ENCODE assay signal across 8 cellular contexts in genomic region chr3:129688310-129688895, GRCh38.
DNase-seq lines count a peak whose midpoint lies in the region; ATAC-seq and TF ChIP-seq lines count a peak whose summit lies in the region.

No MANE protein-coding gene starts in this region.

- peak overlapping the region; percentile 62 for H3K4me3 ChIP-seq in psoas muscle

- no peaks in the 10 kb centered on the region for H3K9me3 Mint-ChIP-seq in H9
- no peaks in the 10 kb centered on the region for H3K9me3 Mint-ChIP-seq in activated T-cell treated with anti-CD3 and anti-CD28 coated beads, Interleukin-2, amount 50 U/mL, for 4 hours
- H3K9me3 Mint-ChIP-seq in activated naive CD4-positive, alpha-beta T cell treated with anti-CD3 and anti-CD28 coated beads for 36 hours, result no peaks in the 10 kb centered on the region

- H4K8ac ChIP-seq in H9 (replicated peaks; ENCODE audit: insufficient read length, low read depth, low read length), result no peak overlapping the region

- ATAC-seq in psoas muscle (peak; percentile 62 to 78 (median 66)), GM21360 (IDR thresholded peaks at IDR 0.05; ENCODE audit: unreplicated experiment) (no peak)
- no peak for ATAC-seq in activated T-cell treated with anti-CD3 and anti-CD28 coated beads, Interleukin-2, amount 50 U/mL, for 4 hours

- H3K4me2 ChIP-seq in H9 (ENCODE audit: insufficient read depth, insufficient read length, low read length), result peak overlapping the region; percentile 80

- no peaks in the 10 kb centered on the region for H3K23me2 ChIP-seq in H9 (ENCODE audit: insufficient read length, low read depth, low read length, poor library complexity, severe bottlenecking)

- H3K4ac ChIP-seq in H9 (ENCODE audit: low read depth, low read length), result no peak overlapping the region

- DNase-seq in H9 (peak; percentile 65), amygdala (lab: John Stamatoyannopoulos, UW) (peak; percentile 17 to 95 (median 76)), hippocampal formation (lab: John Stamatoyannopoulos, UW) (peak; percentile 84 to 91), psoas muscle (peak; percentile 69 to 81), MV-4-11 (lab: John Stamatoyannopoulos, UW) (no peak)
- no peak for DNase-seq in activated T-cell treated with anti-CD3 and anti-CD28 coated beads, Interleukin-2, amount 50 U/mL, for 4 hours
- DNase-seq in activated naive CD4-positive, alpha-beta T cell treated with anti-CD3 and anti-CD28 coated beads for 36 hours, result no peak

- peaks cover 69 to 71% of the 10 kb centered on the region in 2 experiments for H3K4me1 Mint-ChIP-seq in H9
- peaks cover 8% of the 10 kb centered on the region for H3K4me1 Mint-ChIP-seq in activated T-cell treated with anti-CD3 and anti-CD28 coated beads, Interleukin-2, amount 50 U/mL, for 4 hours (ENCODE audit: low read depth)
- H3K4me1 Mint-ChIP-seq in activated naive CD4-positive, alpha-beta T cell treated with anti-CD3 and anti-CD28 coated beads for 36 hours (ENCODE audit: low read depth), result peaks cover 7% of the 10 kb centered on the region

- H3K27ac ChIP-seq in H9 (ENCODE audit: insufficient read length, low read depth, low read length), result peak overlapping the region; percentile 65
- peak overlapping the region; percentile 81 for H3K27ac ChIP-seq in psoas muscle

- no peak overlapping the region for H2AFZ ChIP-seq in H9 (ENCODE audit: low read length)

- 0 out of 2 replicates have a peak overlapping the region, but pooled peaks have one; percentile 3 for H3K14ac ChIP-seq in H9 (ENCODE audit: insufficient read depth, low read length)

- no peak overlapping the region for H3K23ac ChIP-seq in H9 (ENCODE audit: insufficient read length, low read depth, low read length)

- H3K79me2 ChIP-seq in H9 (ENCODE audit: insufficient read depth, low read length), result no peaks in the 10 kb centered on the region

- H3K56ac ChIP-seq in H9 (ENCODE audit: insufficient read length, low read depth, low read length), result peak overlapping the region; percentile 44

- peak overlapping the region; percentile 39 for H3K9ac ChIP-seq in H9 (ENCODE audit: extremely low read depth, insufficient read length, low read length)

- H3K9me3 ChIP-seq in H9 (ENCODE audit: control insufficient read depth, low read depth, low read length) (no peaks in the 10 kb centered on the region), psoas muscle (no peaks in the 10 kb centered on the region)

- H2BK12ac ChIP-seq in H9 (ENCODE audit: insufficient read length, low read depth, low read length), result no peak overlapping the region

- no peak overlapping the region for H2BK20ac ChIP-seq in H9 (ENCODE audit: low read depth, low read length, poor library complexity, severe bottlenecking)

- H2BK5ac ChIP-seq in H9 (ENCODE audit: insufficient read length, low read length), result no peak overlapping the region

- peak overlapping the region; percentile 89 to 97 (median 97) for H3K27ac Mint-ChIP-seq in H9
- no peak overlapping the region for H3K27ac Mint-ChIP-seq in activated naive CD4-positive, alpha-beta T cell treated with anti-CD3 and anti-CD28 coated beads for 36 hours

- intact Hi-C loops in psoas muscle (cut with DNase I), result loop anchor here in 1 of 2 donors (2.0 to 5.0 kb wide), 2 partner anchors 26 to 34 kb away; no protein-coding TSS in a partner anchor
- intact Hi-C loops in activated naive CD4-positive, alpha-beta T cell treated with anti-CD3 and anti-CD28 coated beads for 36 hours (cut with micrococcal nuclease), result no loop called here

- no peak overlapping the region for H4K5ac ChIP-seq in H9 (ENCODE audit: insufficient read length, low read depth, low read length)

- H3K4me3 Mint-ChIP-seq in H9, result peak overlapping the region; percentile 66 to 81
- no peak overlapping the region for H3K4me3 Mint-ChIP-seq in activated T-cell treated with anti-CD3 and anti-CD28 coated beads, Interleukin-2, amount 50 U/mL, for 4 hours
- no peak overlapping the region for H3K4me3 Mint-ChIP-seq in activated naive CD4-positive, alpha-beta T cell treated with anti-CD3 and anti-CD28 coated beads for 36 hours

- TF ChIP-seq CTCF in H9 (conservative IDR thresholded peaks at IDR 0.05) (no peak), psoas muscle (IDR thresholded peaks at IDR 0.05) (no peak)

- H4K20me1 ChIP-seq in H9 (ENCODE audit: control insufficient read depth, insufficient read depth, insufficient read length), result no peaks in the 10 kb centered on the region

- no peaks in the 10 kb centered on the region for H3K27me3 Mint-ChIP-seq in H9 (ENCODE audit: low read depth)
- H3K27me3 Mint-ChIP-seq in activated T-cell treated with anti-CD3 and anti-CD28 coated beads, Interleukin-2, amount 50 U/mL, for 4 hours (ENCODE audit: low read depth), result no peaks in the 10 kb centered on the region
- H3K27me3 Mint-ChIP-seq in activated naive CD4-positive, alpha-beta T cell treated with anti-CD3 and anti-CD28 coated beads for 36 hours (ENCODE audit: low read depth), result no peaks in the 10 kb centered on the region

- no peaks in the 10 kb centered on the region for H3K36me3 ChIP-seq in psoas muscle (ENCODE audit: insufficient read depth in 1 of 2, low read depth in 1 of 2)

- no peak overlapping the region for H2AK5ac ChIP-seq in H9 (ENCODE audit: insufficient read length, low read length)

- WGBS in H9 (ENCODE audit: extremely low coverage, insufficient read length, low lambda C conversion rate), result no CpG with 5 or more reads among the region's 11 CpGs
- 16 to 32% (median 24%) methylated on average over 11 of the region's 11 CpGs for WGBS in psoas muscle, 3 donors

- H3K36me3 Mint-ChIP-seq in H9 (ENCODE audit: insufficient read depth in 1 of 3, low read depth in 3 of 3), result no peaks in the 10 kb centered on the region; a peak in 2 of 7 replicates
- no peaks in the 10 kb centered on the region for H3K36me3 Mint-ChIP-seq in activated T-cell treated with anti-CD3 and anti-CD28 coated beads, Interleukin-2, amount 50 U/mL, for 4 hours (ENCODE audit: insufficient read depth)
- H3K36me3 Mint-ChIP-seq in activated naive CD4-positive, alpha-beta T cell treated with anti-CD3 and anti-CD28 coated beads for 36 hours (ENCODE audit: low read depth), result no peaks in the 10 kb centered on the region

- H3K18ac ChIP-seq in H9 (ENCODE audit: insufficient read length, low read depth, low read length), result no peak overlapping the region

- no peak overlapping the region for H4K91ac ChIP-seq in H9 (ENCODE audit: insufficient read length, low read depth, low read length)

- H3K4me1 ChIP-seq in H9 (ENCODE audit: insufficient read depth, low read length), result peaks cover 14% of the 10 kb centered on the region; the same call in 1 of the 2 replicates
- H3K4me1 ChIP-seq in psoas muscle, result peaks cover 51% of the 10 kb centered on the region

- H2BK120ac ChIP-seq in H9 (ENCODE audit: low read depth, low read length, poor library complexity, severe bottlenecking), result no peak overlapping the region

- H2BK15ac ChIP-seq in H9 (ENCODE audit: low read depth, low read length), result no peak overlapping the region

- no peak overlapping the region for H3T11ph ChIP-seq in H9 (ENCODE audit: low read length)

- no peaks in the 10 kb centered on the region for H3K27me3 ChIP-seq in H9 (ENCODE audit: insufficient read depth, low read length)
- no peaks in the 10 kb centered on the region for H3K27me3 ChIP-seq in psoas muscle (ENCODE audit: insufficient read depth in 3 of 3, low read length in 2 of 3)

- CTCF ChIA-PET in activated naive CD4-positive, alpha-beta T cell treated with anti-CD3 and anti-CD28 coated beads for 36 hours (lab: Charles Lee), result interaction anchor here (0.5 to 0.7 kb wide), 3 partner anchors 66 to 268 kb away, joined by 3 to 7 read pairs (median 4); no protein-coding TSS in a partner anchor

- no peaks in the 10 kb centered on the region for H3K79me1 ChIP-seq in H9 (ENCODE audit: insufficient read depth, low read depth, low read length, poor library complexity, severe bottlenecking)

Comparison
In these comparisons a context has a peak if more than half of its experiments do, and no peak if none do; other contexts are left out.
1. DNase-seq: peak in H9 (single experiment), amygdala (56 of 56), hippocampal formation (2 of 2) and psoas muscle (2 of 2); none in activated T-cell treated with anti-CD3 and anti-CD28 coated beads, Interleukin-2, amount 50 U/mL, for 4 hours (single experiment), activated naive CD4-positive, alpha-beta T cell treated with anti-CD3 and anti-CD28 coated beads for 36 hours (single experiment) and MV-4-11 (single experiment).
2. H3K4me3 Mint-ChIP-seq: peak in H9 (2 of 2); none in activated T-cell treated with anti-CD3 and anti-CD28 coated beads, Interleukin-2, amount 50 U/mL, for 4 hours (single experiment) and activated naive CD4-positive, alpha-beta T cell treated with anti-CD3 and anti-CD28 coated beads for 36 hours (single experiment).
3. ATAC-seq: peak in psoas muscle (4 of 4); none in GM21360 (single experiment) and activated T-cell treated with anti-CD3 and anti-CD28 coated beads, Interleukin-2, amount 50 U/mL, for 4 hours (0 of 2).